In genomic region chr7:112204776-112205347, GRCh38 we compare ENCODE assay signal across 9 cellular contexts. TPM values are rescaled to one million over a fixed set of nuclear protein-coding genes. Genes with fewer than 3 reads are reported as not detected.
A peak's percentile ranks its signal among the peaks of the same experiment; 100 is the strongest.
DNase-seq lines count a peak whose midpoint lies in the region; FAIRE-seq and TF ChIP-seq lines count a peak whose summit lies in the region.
"Had no signal": no experiment of that assay in that cellular context is flagged by ENCODE, and none has a peak within 500 bp of the region (broad histone marks: within the 10 kb centered on the region; RNA-seq: fewer than 3 reads in every experiment).

No MANE protein-coding gene starts in this region.

- no peaks in the 10 kb centered on the region for H4K20me1 ChIP-seq in keratinocyte (ENCODE audit: control insufficient read depth, extremely low read depth, insufficient read depth, low read length)

- H3K27me3 ChIP-seq in keratinocyte (ENCODE audit: control insufficient read depth, extremely low read depth, insufficient read depth, low read length), result no peaks in the 10 kb centered on the region
- H3K27me3 ChIP-seq in subcutaneous abdominal adipose tissue (ENCODE audit: control insufficient read depth in 5 of 5, insufficient read depth in 4 of 5, low read length in 5 of 5), result no peaks in the 10 kb centered on the region

- H3K79me2 ChIP-seq in keratinocyte (ENCODE audit: control insufficient read depth, insufficient read depth, low read length), result peaks cover 81% of the 10 kb centered on the region

- peak overlapping the region; percentile 65 to 88 (median 74) for H3K4me3 ChIP-seq in keratinocyte (ENCODE audit: control insufficient read depth in 2 of 3, extremely low read depth in 1 of 3, insufficient read depth in 2 of 3, low read depth in 1 of 3, low read length in 3 of 3)
- H3K4me3 ChIP-seq in subcutaneous abdominal adipose tissue (ENCODE audit: low read depth in 1 of 5, low read length in 5 of 5), result peak overlapping the region; percentile 92 to 99 (median 98)

- H3K9me3 ChIP-seq in keratinocyte (ENCODE audit: control insufficient read depth, low read depth, low read length) (no peaks in the 10 kb centered on the region), subcutaneous abdominal adipose tissue (ENCODE audit: control insufficient read depth in 5 of 5, low read length in 5 of 5) (no peaks in the 10 kb centered on the region)

- peak overlapping the region; percentile 80 for H3K4me2 ChIP-seq in keratinocyte (ENCODE audit: control insufficient read depth, extremely low read depth, insufficient read depth, low read depth, low read length)

- H3K36me3 ChIP-seq in keratinocyte (ENCODE audit: control insufficient read depth in 2 of 2, extremely low read depth in 1 of 2, insufficient read depth in 2 of 2, low read length in 2 of 2) (no peaks in the 10 kb centered on the region), subcutaneous abdominal adipose tissue (ENCODE audit: control insufficient read depth in 5 of 5, insufficient read depth in 5 of 5, low read length in 5 of 5) (no peaks in the 10 kb centered on the region)

- FAIRE-seq in keratinocyte (lab: Jason Lieb, UNC) (no peak), urothelium cell line (lab: Jason Lieb, UNC) (no peak)
- FAIRE-seq: G401.6 had no signal

- no peak for TF ChIP-seq CTCF in keratinocyte (optimal IDR thresholded peaks at IDR 0.05 in 1 of 3, IDR thresholded peaks at IDR 0.05 in 1 of 3, conservative IDR thresholded peaks at IDR 0.05 in 1 of 3; ENCODE audit: extremely low read depth in 1 of 3, insufficient read depth in 2 of 3, low read length in 3 of 3)

- H3K9me1 ChIP-seq in keratinocyte (ENCODE audit: control insufficient read depth, extremely low read depth, insufficient read depth, low read length), result no peaks in the 10 kb centered on the region

- peak overlapping the region; percentile 94 for H2AFZ ChIP-seq in keratinocyte (ENCODE audit: control insufficient read depth, low read length)

- peak overlapping the region; percentile 60 for H3K27ac ChIP-seq in keratinocyte (ENCODE audit: control insufficient read depth, insufficient read depth, low read length)
- H3K27ac ChIP-seq in subcutaneous abdominal adipose tissue (ENCODE audit: low read depth, low read length), result peak overlapping the region; percentile 86

- DNase-seq in NCI-H82 (lab: John Stamatoyannopoulos, UW) (peak; percentile 55), NCI-H82 treated with DMSO at 0.1 percent for 48 hours (lab: John Stamatoyannopoulos, UW; ENCODE audit: unreplicated experiment) (no peak), NCI-H69 (lab: John Stamatoyannopoulos, UW) (peak; percentile 84), astrocyte of the hippocampus (ENCODE audit: low read depth, low spot score) (peak; percentile 42), keratinocyte (ENCODE audit: low read depth, low spot score) (no peak), urothelium cell line (ENCODE audit: low spot score) (no peak), epidermal melanocyte (ENCODE audit: insufficient read length, low spot score) (no peak)

- dilution Hi-C loops in keratinocyte (cut with MboI; ENCODE audit: extremely low pct_ligation_motif_present, low sequenced_read_pairs), result no loop called here

- peak overlapping the region; percentile 84 for H3K9ac ChIP-seq in keratinocyte (ENCODE audit: control insufficient read depth, extremely low read depth, insufficient read depth, low read length)
- peak overlapping the region; percentile 68 to 94 (median 87) for H3K9ac ChIP-seq in subcutaneous abdominal adipose tissue (ENCODE audit: low read length in 5 of 5)

- peaks cover 22% of the 10 kb centered on the region for H3K4me1 ChIP-seq in keratinocyte (ENCODE audit: control insufficient read depth, extremely low read depth, insufficient read depth, low read length)
- H3K4me1 ChIP-seq in subcutaneous abdominal adipose tissue (ENCODE audit: control insufficient read depth in 5 of 5, insufficient read depth in 5 of 5, low read length in 5 of 5), result peaks cover 0 to 36% (median 34%) of the 10 kb centered on the region in 5 donors

RNA-seq across cellular contexts. Expression of gene DOCK4, which starts 1.3 kb away (rescaled TPM):
- polyA plus RNA-seq in keratinocyte, result 6.2 to 18.9 TPM (median 13.9 TPM) in 3 replicates
- 11.2 TPM for polyA plus RNA-seq in keratinocyte (2011; ENCODE audit: low read depth)
- polyA plus RNA-seq in keratinocyte (2011; cell fraction: cytosol; rRNA removed), result 5.1 and 6.2 TPM in 2 replicates
- polyA plus RNA-seq in keratinocyte (2011; cell fraction: nucleus; rRNA removed), result 15.0 and 20.8 TPM in 2 replicates
- 1.5 and 12.2 TPM in 2 replicates for polyA plus RNA-seq in keratinocyte (2012; ENCODE audit: low replicate concordance)
- polyA minus RNA-seq in keratinocyte, result 16.6 to 61.7 TPM (median 17.1 TPM) in 3 replicates
- polyA minus RNA-seq in keratinocyte (2011; cell fraction: cytosol; rRNA and poly(A)+ RNA removed), result 10.4 TPM
- 31.2 and 76.5 TPM in 2 replicates for polyA minus RNA-seq in keratinocyte (2011; cell fraction: nucleus; rRNA and poly(A)+ RNA removed)

RNA-seq across cellular contexts. Expression of gene ZNF277, which starts 1.6 kb away (rescaled TPM):
- 13.2 to 20.2 TPM (median 14.3 TPM) in 3 replicates for polyA plus RNA-seq in keratinocyte
- 53.8 TPM for polyA plus RNA-seq in keratinocyte (2011; ENCODE audit: low read depth)
- polyA plus RNA-seq in keratinocyte (2011; cell fraction: cytosol; rRNA removed), result 14.5 and 21.6 TPM in 2 replicates
- 7.5 and 11.5 TPM in 2 replicates for polyA plus RNA-seq in keratinocyte (2011; cell fraction: nucleus; rRNA removed)
- 15.4 and 28.9 TPM in 2 replicates for polyA plus RNA-seq in keratinocyte (2012; ENCODE audit: low replicate concordance)
- polyA minus RNA-seq in keratinocyte, result 0.98 to 20.5 TPM (median 13.2 TPM) in 3 replicates
- 30.3 TPM for polyA minus RNA-seq in keratinocyte (2011; cell fraction: cytosol; rRNA and poly(A)+ RNA removed)
- polyA minus RNA-seq in keratinocyte (2011; cell fraction: nucleus; rRNA and poly(A)+ RNA removed), result 13.2 and 19.5 TPM in 2 replicates

Comparison
In these comparisons a context has a peak if more than half of its experiments do, and no peak if none do; other contexts are left out.
1. DNase-seq: peak in NCI-H82 (single experiment), NCI-H69 (single experiment) and astrocyte of the hippocampus (single experiment); none in NCI-H82 treated with DMSO at 0.1 percent for 48 hours (single experiment), keratinocyte (single experiment), urothelium cell line (single experiment) and epidermal melanocyte (single experiment).